In the genomic region with DNA sequence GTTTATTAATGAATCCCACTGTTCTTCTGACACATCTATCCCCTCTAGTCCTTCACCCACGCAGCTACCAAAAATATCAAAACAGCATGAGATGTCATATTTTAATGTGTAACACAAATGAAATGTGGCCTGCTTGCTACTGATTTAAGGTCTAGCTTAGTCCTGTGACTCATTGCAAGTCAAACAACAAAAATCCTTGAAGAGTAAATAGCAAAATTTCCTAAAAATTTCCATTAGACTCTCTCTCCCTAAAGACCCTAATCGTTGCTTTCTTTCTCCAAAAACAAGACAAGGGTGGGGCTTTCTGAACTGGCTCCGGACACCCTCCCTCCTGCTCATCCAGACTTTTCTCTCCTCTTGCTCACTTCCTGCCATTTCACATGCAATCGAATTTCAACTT, we compare ENCODE assay signal across 24 cellular contexts.
DNase-seq lines count a peak whose midpoint lies in the region.
"Had no signal": no experiment of that assay in that cellular context is flagged by ENCODE, and none has a peak within 500 bp of the region (broad histone marks: within the 10 kb centered on the region; RNA-seq: fewer than 3 reads in every experiment).

No MANE protein-coding gene starts in this region.

- DNase-seq in GM03348 (ENCODE audit: low spot score) (peak; percentile 47), SK-N-MC (ENCODE audit: low read depth, low spot score) (no peak), fibroblast of peridontal ligament (ENCODE audit: extremely low read depth) (peak; percentile 42), cardiac septum (ENCODE audit: low spot score) (no peak), NCI-H2081 (lab: John Stamatoyannopoulos, UW) (no peak)
- DNase-seq in stimulated activated CD4-positive, alpha-beta T cell treated with anti-CD3 and anti-CD28 coated beads, Interleukin-2, amount 100 ng/mL, for 48 hours: no peak
- DNase-seq: activated CD4-positive, alpha-beta T cell treated with anti-CD3 and anti-CD28 coated beads, Interleukin-2, amount 50 U/mL, for 4 hours; activated gamma-delta T cell treated with Interleukin-2 at 50 U/mL for 16 hours; activated T-cell treated with anti-CD3 and anti-CD28 coated beads for 4 hours; amygdala; effector memory CD8-positive, alpha-beta T cell; heart right ventricle; mucosa of descending colon; NCI-H187; NCI-H345; psoas muscle; small intestine; stimulated activated CD4-positive, alpha-beta T cell treated with anti-CD3 and anti-CD28 coated beads, Interleukin-4, amount 100 ng/mL, for 4 hours; stimulated activated naive CD8-positive, alpha-beta T cell treated with anti-CD3 and anti-CD28 coated beads, Interleukin-15, amount 100 ng/mL, for 72 hours; T-helper 2 cell had no signal

- intact Hi-C loops in cardiac septum (cut with DNase I): no loop called here

- H3K4me3 ChIP-seq in SK-N-MC (no peak overlapping the region), subcutaneous abdominal adipose tissue (ENCODE audit: low read depth in 1 of 5, low read length in 5 of 5) (no peak overlapping the region)
- H3K4me3 ChIP-seq: BLaER1 treated with 17β-estradiol and CSF1 and Interleukin-3, amounts not matched to agents 10 nM and 100 nM; heart right ventricle; mucosa of descending colon; neural progenitor cell; psoas muscle had no signal

- no peaks in the 10 kb centered on the region for H3K36me3 ChIP-seq in SK-N-MC (ENCODE audit: insufficient read depth, low read length)
- H3K36me3 ChIP-seq in subcutaneous abdominal adipose tissue (ENCODE audit: control insufficient read depth in 5 of 5, insufficient read depth in 5 of 5, low read length in 5 of 5): no peaks in the 10 kb centered on the region
- H3K36me3 ChIP-seq: BLaER1 treated with 17β-estradiol and CSF1 and Interleukin-3, amounts not matched to agents 10 nM and 100 nM; heart right ventricle; neural progenitor cell had no signal

- no peaks in the 10 kb centered on the region for H3K9me3 ChIP-seq in SK-N-MC (ENCODE audit: low read depth, low read length)
- H3K9me3 ChIP-seq in subcutaneous abdominal adipose tissue (ENCODE audit: control insufficient read depth in 5 of 5, low read length in 5 of 5): no peaks in the 10 kb centered on the region
- H3K9me3 ChIP-seq: BLaER1 treated with 17β-estradiol and CSF1 and Interleukin-3, amounts not matched to agents 10 nM and 100 nM; heart right ventricle; mucosa of descending colon; psoas muscle had no signal

- H3K27me3 ChIP-seq in subcutaneous abdominal adipose tissue (ENCODE audit: control insufficient read depth in 5 of 5, insufficient read depth in 4 of 5, low read length in 5 of 5): no peaks in the 10 kb centered on the region
- H3K27me3 ChIP-seq: BLaER1 treated with 17β-estradiol and CSF1 and Interleukin-3, amounts not matched to agents 10 nM and 100 nM; heart right ventricle; neural progenitor cell had no signal

- no peak overlapping the region for H3K9ac ChIP-seq in SK-N-MC (ENCODE audit: insufficient read length)
- H3K9ac ChIP-seq in subcutaneous abdominal adipose tissue (ENCODE audit: low read length in 5 of 5): no peak overlapping the region
- H3K9ac ChIP-seq: BLaER1 treated with 17β-estradiol and CSF1 and Interleukin-3, amounts not matched to agents 10 nM and 100 nM; neural progenitor cell had no signal

- H3K4me1 ChIP-seq in subcutaneous abdominal adipose tissue (ENCODE audit: control insufficient read depth in 5 of 5, insufficient read depth in 5 of 5, low read length in 5 of 5): peaks cover 0 to 23% (median 18%) of the 10 kb centered on the region in 5 donors
- H3K4me1 ChIP-seq: psoas muscle had no signal

- H3K27ac ChIP-seq in SK-N-MC (peak overlapping the region; percentile 23), subcutaneous abdominal adipose tissue (ENCODE audit: low read depth, low read length) (peak overlapping the region; percentile 60)
- H3K27ac ChIP-seq: heart right ventricle, neural progenitor cell, psoas muscle, VCaP had no signal

Comparison
In these comparisons a context has a peak if more than half of its experiments do, and no peak if none do; other contexts are left out.
1. DNase-seq: peak in GM03348 (single experiment) and fibroblast of peridontal ligament (single experiment); none in SK-N-MC (single experiment), cardiac septum (single experiment), NCI-H2081 (0 of 2) and stimulated activated CD4-positive, alpha-beta T cell treated with anti-CD3 and anti-CD28 coated beads, Interleukin-2, amount 100 ng/mL, for 48 hours (0 of 2).